Comparison of ENCODE assay signal across 1 cellular context in genomic region chr10:92756233-92757065, GRCh38.
TF ChIP-seq lines count a peak whose summit lies in the region.

No MANE protein-coding gene starts in this region.

TF ChIP-seq in K562, 482 proteins besides CTCF, POLR2A, EP300 and RAD21 (continued from another document and continues in another):
- TF ChIP-seq ZNF592 (IDR thresholded peaks at IDR 0.05) (no peak), FOS (IDR thresholded peaks at IDR 0.05; ENCODE audit: extremely low read depth, insufficient read length) (no peak), MYC (IDR thresholded peaks at IDR 0.05; ENCODE audit: low read depth, low read length) (peak; percentile 29; the same call in 1 of the 2 replicates), MYC (CRISPR knock-in tag; IDR thresholded peaks at IDR 0.05; ENCODE audit: borderline replicate concordance, low read depth) (no peak), MXD1 (CRISPR knock-in tag; IDR thresholded peaks at IDR 0.05; ENCODE audit: borderline replicate concordance, poor library complexity, severe bottlenecking) (no peak), XRCC3 (IDR thresholded peaks at IDR 0.05) (no peak), DPF2 (IDR thresholded peaks at IDR 0.05) (peak; percentile 100), C11orf30 (IDR thresholded peaks at IDR 0.05; ENCODE audit: low read depth) (no peak), PML (IDR thresholded peaks at IDR 0.05; ENCODE audit: low read length) (peak; percentile 99), SMARCE1 (IDR thresholded peaks at IDR 0.05) (peak; percentile 99), NCOA4 (IDR thresholded peaks at IDR 0.05; ENCODE audit: partially characterized antibody) (peak; percentile 95), CHD1 (IDR thresholded peaks at IDR 0.05; ENCODE audit: low read length) (peak; percentile 68), ZNF830 (CRISPR knock-in tag; IDR thresholded peaks at IDR 0.05) (no peak), ZBTB8A (IDR thresholded peaks at IDR 0.05; ENCODE audit: partially characterized antibody) (no peak), EZH2 (IDR thresholded peaks at IDR 0.05; ENCODE audit: borderline replicate concordance, low read depth, low read length) (peak; percentile 87; the same call in 1 of the 2 replicates), HMG20A (CRISPR knock-in tag; conservative IDR thresholded peaks at IDR 0.05) (no peak), ZNF253 (CRISPR knock-in tag; conservative IDR thresholded peaks at IDR 0.05) (no peak), KAT8 (IDR thresholded peaks at IDR 0.05; ENCODE audit: low read depth) (no peak), CCNT2 (IDR thresholded peaks at IDR 0.05; ENCODE audit: borderline replicate concordance, extremely low read depth, insufficient read length, low read depth, low read length) (peak; percentile 98), HIVEP1 (CRISPR knock-in tag; IDR thresholded peaks at IDR 0.05) (no peak), U2AF2 (optimal IDR thresholded peaks at IDR 0.05; ENCODE audit: low read depth, low read length) (no peak), CC2D1A (IDR thresholded peaks at IDR 0.05) (peak; percentile 99), E2F5 (CRISPR knock-in tag; IDR thresholded peaks at IDR 0.05) (no peak), ZBTB12 (CRISPR knock-in tag; IDR thresholded peaks at IDR 0.05) (no peak), ADNP (tag; IDR thresholded peaks at IDR 0.05) (peak; percentile 53; the same call in 1 of the 2 replicates), ZNF311 (CRISPR knock-in tag; IDR thresholded peaks at IDR 0.05) (peak; percentile 87), ZNF184 (CRISPR knock-in tag; IDR thresholded peaks at IDR 0.05) (no peak), RB1 (IDR thresholded peaks at IDR 0.05; ENCODE audit: low read depth) (no peak; the same call in 1 of the 2 replicates), BRD4 (IDR thresholded peaks at IDR 0.05) (peak; percentile 76), CBX5 (IDR thresholded peaks at IDR 0.05; ENCODE audit: borderline replicate concordance, low read depth) (peak; percentile 25; the same call in 1 of the 2 replicates), HCFC1 (IDR thresholded peaks at IDR 0.05; ENCODE audit: low read depth, low read length) (no peak), NR0B1 (IDR thresholded peaks at IDR 0.05; ENCODE audit: partially characterized antibody) (no peak), ZFPM2 (CRISPR knock-in tag; IDR thresholded peaks at IDR 0.05) (no peak), ZNF707 (CRISPR knock-in tag; conservative IDR thresholded peaks at IDR 0.05) (0 out of 2 replicates have a peak, but pooled peaks have one; percentile 31), ARID2 (IDR thresholded peaks at IDR 0.05) (no peak), MCM7 (IDR thresholded peaks at IDR 0.05) (no peak), ZNF696 (CRISPR knock-in tag; conservative IDR thresholded peaks at IDR 0.05) (no peak), ZNF518B (CRISPR knock-in tag; IDR thresholded peaks at IDR 0.05) (no peak), ZBTB34 (CRISPR knock-in tag; IDR thresholded peaks at IDR 0.05) (no peak), ZNF197 (CRISPR knock-in tag; IDR thresholded peaks at IDR 0.05; ENCODE audit: low read depth) (peak; percentile 67; the same call in 1 of the 2 replicates), GABPB2 (CRISPR knock-in tag; conservative IDR thresholded peaks at IDR 0.05) (no peak), NEUROD1 (IDR thresholded peaks at IDR 0.05; ENCODE audit: borderline replicate concordance, low read depth, low read length, partially characterized antibody) (peak; percentile 89), NUFIP1 (IDR thresholded peaks at IDR 0.05; ENCODE audit: partially characterized antibody) (no peak), GTF3C2 (IDR thresholded peaks at IDR 0.05; ENCODE audit: borderline replicate concordance, extremely low read depth, insufficient read length) (no peak), MBD2 (IDR thresholded peaks at IDR 0.05; ENCODE audit: borderline replicate concordance, low read depth) (peak; percentile 82), MED1 (CRISPR knock-in tag; IDR thresholded peaks at IDR 0.05; ENCODE audit: borderline replicate concordance) (no peak), NFRKB (IDR thresholded peaks at IDR 0.05; ENCODE audit: low read depth) (peak; percentile 80; the same call in 1 of the 2 replicates), ZNF444 (CRISPR knock-in tag; IDR thresholded peaks at IDR 0.05) (no peak), TRIM28 (IDR thresholded peaks at IDR 0.05) (no peak; the same call in 1 of the 2 replicates), SMAD1 (IDR thresholded peaks at IDR 0.05; ENCODE audit: low read depth, low read length, partially characterized antibody) (peak; percentile 90), E2F1 (CRISPR knock-in tag; IDR thresholded peaks at IDR 0.05) (no peak), NFATC3 (IDR thresholded peaks at IDR 0.05) (peak; percentile 91; the same call in 1 of the 2 replicates), ETV5 (CRISPR knock-in tag; IDR thresholded peaks at IDR 0.05; ENCODE audit: low read depth) (peak; percentile 91), TBL1XR1 (IDR thresholded peaks at IDR 0.05; ENCODE audit: low read length in 2 of 2) (peak; percentile 82 to 97; a peak in 3 of 4 replicates), ESRRB (CRISPR knock-in tag; IDR thresholded peaks at IDR 0.05; ENCODE audit: borderline replicate concordance) (no peak)
